13 cellular contexts compared by ENCODE assay signal in genomic region chr3:33060609-33061337, GRCh38. TPM values are rescaled to one million over a fixed set of nuclear protein-coding genes. Genes with fewer than 3 reads are reported as not detected.
DNase-seq lines count a peak whose midpoint lies in the region; ATAC-seq and TF ChIP-seq lines count a peak whose summit lies in the region.
"Had no signal": no experiment of that assay in that cellular context is flagged by ENCODE, and none has a peak within 500 bp of the region (broad histone marks: within the 10 kb centered on the region; RNA-seq: fewer than 3 reads in every experiment).

No MANE protein-coding gene starts in this region.

- H3K4me3 Mint-ChIP-seq in CD14-positive monocyte (no peak overlapping the region), memory B cell (peak overlapping the region; percentile 64)
- peak overlapping the region; percentile 38 for H3K4me3 Mint-ChIP-seq in activated T-cell treated with anti-CD3 and anti-CD28 coated beads, Interleukin-2, amount 50 U/mL, for 24 hours

- H3K36me3 ChIP-seq in OCI-LY7 (ENCODE audit: insufficient read depth, low read length): no peaks in the 10 kb centered on the region

- peaks cover 95% of the 10 kb centered on the region for H3K4me1 ChIP-seq in OCI-LY7 (ENCODE audit: insufficient read depth, low read length, poor library complexity, severe bottlenecking)
- H3K4me1 ChIP-seq: parathyroid adenoma had no signal

- no peaks in the 10 kb centered on the region for H3K9me3 ChIP-seq in OCI-LY7 (ENCODE audit: low read length)

- no peak for TF ChIP-seq POLR2A in erythroblast (IDR thresholded peaks at IDR 0.05; ENCODE audit: low read length)
- TF ChIP-seq POLR2A in lower leg skin (IDR thresholded peaks at IDR 0.05): no peak

- no peaks in the 10 kb centered on the region for H3K79me2 ChIP-seq in OCI-LY7 (ENCODE audit: insufficient read depth, low read depth, low read length)
- H3K79me2 ChIP-seq: parathyroid adenoma had no signal

- no peak for TF ChIP-seq CTCF in CD14-positive monocyte (IDR thresholded peaks at IDR 0.05)
- no peak for TF ChIP-seq CTCF in OCI-LY7 (conservative IDR thresholded peaks at IDR 0.05; ENCODE audit: low read length)
- no peak for TF ChIP-seq CTCF in lower leg skin (IDR thresholded peaks at IDR 0.05)

- intact Hi-C loops in CD14-positive monocyte (cut with micrococcal nuclease) (no loop called here), OCI-LY7 (cut with micrococcal nuclease; ENCODE audit: unreplicated experiment) (no loop called here), lower leg skin (cut with DNase I; ENCODE audit: low total_unique reads) (no loop called here)

- WGBS in lower leg skin, 2 donors: 88 to 95% methylated on average over 10 of the region's 10 CpGs

- no TSS peak for BruUV-seq in OCI-LY7 (replicated peaks; lab: Mats Ljungman, UMichigan)

- H3K36me3 Mint-ChIP-seq in CD14-positive monocyte (peaks cover 72 to 84% of the 10 kb centered on the region in 2 donors), memory B cell (peaks cover 16% of the 10 kb centered on the region)
- H3K36me3 Mint-ChIP-seq in activated T-cell treated with anti-CD3 and anti-CD28 coated beads, Interleukin-2, amount 50 U/mL, for 24 hours (ENCODE audit: low read depth): peaks cover 77% of the 10 kb centered on the region

- H3K4me1 Mint-ChIP-seq in CD14-positive monocyte: peaks cover 23% of the 10 kb centered on the region
- peaks cover 80% of the 10 kb centered on the region for H3K4me1 Mint-ChIP-seq in activated T-cell treated with anti-CD3 and anti-CD28 coated beads, Interleukin-2, amount 50 U/mL, for 24 hours (ENCODE audit: low read depth)
- H3K4me1 Mint-ChIP-seq in memory B cell: peaks cover 57% of the 10 kb centered on the region

- ATAC-seq in memory B cell (ENCODE audit: low read depth) (peak; percentile 78), HG03469 (IDR thresholded peaks at IDR 0.05; ENCODE audit: unreplicated experiment) (no peak)
- ATAC-seq: left cardiac atrium had no signal

- POLR2A ChIA-PET in OCI-LY7 (lab: Charles Lee): interaction anchor here (0.7 to 3.4 kb wide), 8 partner anchors 9 to 493 kb away, joined by 3 to 34 read pairs (median 3); no protein-coding TSS in a partner anchor

- peak overlapping the region; percentile 63 for H3K4me2 ChIP-seq in OCI-LY7 (ENCODE audit: low read length)

- H2AFZ ChIP-seq in OCI-LY7 (ENCODE audit: low read length): peak overlapping the region; percentile 45
- H2AFZ ChIP-seq: parathyroid adenoma had no signal

- no peaks in the 10 kb centered on the region for H3K9me2 ChIP-seq in OCI-LY7 (ENCODE audit: insufficient read depth, low read length)

- peaks cover 0 to 2% (median 2%) of the 10 kb centered on the region in 3 donors for H3K27me3 Mint-ChIP-seq in CD14-positive monocyte (ENCODE audit: low read depth in 3 of 3)
- no peaks in the 10 kb centered on the region for H3K27me3 Mint-ChIP-seq in activated T-cell treated with anti-CD3 and anti-CD28 coated beads, Interleukin-2, amount 50 U/mL, for 24 hours
- H3K27me3 Mint-ChIP-seq in memory B cell: no peaks in the 10 kb centered on the region

- H3K4me3 ChIP-seq in OCI-LY7 (ENCODE audit: low read depth, low read length, poor library complexity, severe bottlenecking) (peak overlapping the region; percentile 16), lower leg skin (ENCODE audit: low read depth, poor library complexity, severe bottlenecking) (no peak overlapping the region)

- H3K9me3 Mint-ChIP-seq in CD14-positive monocyte: peaks cover 0 to 2% (median 0%) of the 10 kb centered on the region in 7 donors
- peaks cover 2% of the 10 kb centered on the region for H3K9me3 Mint-ChIP-seq in activated T-cell treated with anti-CD3 and anti-CD28 coated beads, Interleukin-2, amount 50 U/mL, for 24 hours
- no peaks in the 10 kb centered on the region for H3K9me3 Mint-ChIP-seq in memory B cell

- DNase-seq in CD14-positive monocyte (ENCODE audit: low spot score) (no peak), OCI-LY7 (ENCODE audit: low spot score) (peak; percentile 52), memory B cell (ENCODE audit: low spot score in 2 of 2) (no peak), SHP77 treated with DMSO at 0.1 percent for 48 hours (lab: John Stamatoyannopoulos, UW) (no peak), erythroblast (lab: John Stamatoyannopoulos, UW) (no peak), lower leg skin (ENCODE audit: low spot score in 2 of 2) (no peak)
- DNase-seq in activated T-cell treated with anti-CD3 and anti-CD28 coated beads, Interleukin-2, amount 50 U/mL, for 24 hours: peak; percentile 62
- DNase-seq: ACHN, left cardiac atrium, NCI-H2029 had no signal

- H3K27ac Mint-ChIP-seq in CD14-positive monocyte (peak overlapping the region in 5 of 7 donors; percentile 0 to 48 (median 3)), memory B cell (peak overlapping the region; percentile 84)
- H3K27ac Mint-ChIP-seq in activated T-cell treated with anti-CD3 and anti-CD28 coated beads, Interleukin-2, amount 50 U/mL, for 24 hours: peak overlapping the region; percentile 96

- no peaks in the 10 kb centered on the region for H4K20me1 ChIP-seq in OCI-LY7 (ENCODE audit: insufficient read depth, low read length)

- peak overlapping the region; percentile 43 for H3K27ac ChIP-seq in OCI-LY7 (ENCODE audit: low read depth, low read length, poor library complexity, severe bottlenecking)
- H3K27ac ChIP-seq: parathyroid adenoma, VCaP had no signal

- CTCF ChIA-PET in OCI-LY7 (lab: Charles Lee; ENCODE audit: unreplicated experiment): interaction anchor here (0.8 to 1.2 kb wide), 3 partner anchors 12 to 113 kb away, joined by 3 to 5 read pairs (median 3); no protein-coding TSS in a partner anchor

RNA-seq across cellular contexts. Expression of gene GLB1, which starts 36.2 kb away (rescaled TPM):
- polyA plus RNA-seq in CD14-positive monocyte: 100 to 1,000 TPM; 145 to 169 TPM
- 9.7 and 13.2 TPM in 2 replicates for total RNA-seq in OCI-LY7 (2014; rRNA removed; shearing (Covaris generic))
- total RNA-seq in OCI-LY7 (2022) (25.8 and 26.1 TPM in 2 replicates), lower leg skin (10 to 100 TPM; 24.7 to 42.3 (median 36.6) TPM)

RNA-seq across cellular contexts. Expression of gene TMPPE, which starts 36.2 kb away (rescaled TPM):
- polyA plus RNA-seq in CD14-positive monocyte: 1 to 10 TPM; 3.8 to 4.3 TPM
- total RNA-seq in OCI-LY7 (2014; rRNA removed; shearing (Covaris generic)): 1.7 and 2.1 TPM in 2 replicates
- 5.5 and 6.1 TPM in 2 replicates for total RNA-seq in OCI-LY7 (2022)
- total RNA-seq in lower leg skin: 10 to 100 TPM in 2 of 4 donors, 1 to 10 TPM in 2; 9.2 to 14.0 (median 11.6) TPM

RNA-seq across cellular contexts. Expression of gene CRTAP, which starts 53.0 kb away (rescaled TPM):
- polyA plus RNA-seq in CD14-positive monocyte: 100 to 1,000 TPM; 317 to 321 TPM
- 11.8 and 19.2 TPM in 2 replicates for total RNA-seq in OCI-LY7 (2014; rRNA removed; shearing (Covaris generic))
- 53.7 and 55.3 TPM in 2 replicates for total RNA-seq in OCI-LY7 (2022)
- 100 to 1,000 TPM; 130 to 258 (median 196) TPM for total RNA-seq in lower leg skin

Comparison
In these comparisons a context has a peak if more than half of its experiments do, and no peak if none do; other contexts are left out.
1. DNase-seq: peak in OCI-LY7 (single experiment) and activated T-cell treated with anti-CD3 and anti-CD28 coated beads, Interleukin-2, amount 50 U/mL, for 24 hours (single experiment); none in CD14-positive monocyte (single experiment), memory B cell (0 of 2), SHP77 treated with DMSO at 0.1 percent for 48 hours (single experiment), erythroblast (0 of 2) and lower leg skin (0 of 2).
2. H3K27ac Mint-ChIP-seq: peak in every context shown above with its lines; median percentile 96 in activated T-cell treated with anti-CD3 and anti-CD28 coated beads, Interleukin-2, amount 50 U/mL, for 24 hours; 84 in memory B cell; 3 in CD14-positive monocyte.
3. H3K4me3 Mint-ChIP-seq: peak in activated T-cell treated with anti-CD3 and anti-CD28 coated beads, Interleukin-2, amount 50 U/mL, for 24 hours (single experiment) and memory B cell (single experiment); none in CD14-positive monocyte (0 of 2).